25 cellular contexts compared by ENCODE assay signal in genomic region chr18:58922995-58923394, GRCh38. TPM values are rescaled to one million over a fixed set of nuclear protein-coding genes. Genes with fewer than 3 reads are reported as not detected.
DNase-seq lines count a peak whose midpoint lies in the region; TF ChIP-seq lines count a peak whose summit lies in the region.
"Had no signal": no experiment of that assay in that cellular context is flagged by ENCODE, and none has a peak within 500 bp of the region (broad histone marks: within the 10 kb centered on the region; RNA-seq: fewer than 3 reads in every experiment).

No MANE protein-coding gene starts in this region.

- no peak overlapping the region for H3K27ac ChIP-seq in breast epithelium
- peak overlapping the region in 52 of 59 donors; percentile 2 to 79 (median 60) for H3K27ac ChIP-seq in dorsolateral prefrontal cortex
- H3K27ac ChIP-seq in thyroid gland = peak overlapping the region; percentile 94 to 98 (median 95)
- H3K27ac ChIP-seq: 22Rv1; BLaER1 treated with 17β-estradiol and CSF1 and Interleukin-3, amounts not matched to agents 10 nM and 100 nM; KMS-11 had no signal

- H3K9me3 ChIP-seq in breast epithelium (peaks cover 8 to 9% of the 10 kb centered on the region in 2 donors), thyroid gland (no peaks in the 10 kb centered on the region)
- H3K9me3 ChIP-seq: Caco-2 had no signal

- peaks cover 5% of the 10 kb centered on the region for H3K4me1 Mint-ChIP-seq in MCF 10A (ENCODE audit: insufficient read depth, unreplicated experiment)
- H3K4me1 Mint-ChIP-seq in nephron progenitor cell = peaks cover 62% of the 10 kb centered on the region
- H3K4me1 Mint-ChIP-seq: CD4-positive, alpha-beta memory T cell had no signal

- BruUV-seq in MCF 10A (replicated peaks; lab: Mats Ljungman, UMichigan) = no TSS peak

- no peaks in the 10 kb centered on the region for H3K27me3 Mint-ChIP-seq in MCF 10A (ENCODE audit: insufficient read depth, unreplicated experiment)
- peaks cover 3% of the 10 kb centered on the region for H3K27me3 Mint-ChIP-seq in nephron progenitor cell (ENCODE audit: low read depth, poor library complexity)

- H3K27ac Mint-ChIP-seq in MCF 10A (ENCODE audit: low read depth, unreplicated experiment) = peak overlapping the region; percentile 21
- peak overlapping the region; percentile 75 for H3K27ac Mint-ChIP-seq in nephron progenitor cell
- H3K27ac Mint-ChIP-seq: CD4-positive, alpha-beta memory T cell had no signal

- POLR2A ChIA-PET in MCF 10A (lab: Yijun Ruan, JAX) = no interaction called here

- intact Hi-C loops in MCF 10A (cut with micrococcal nuclease) (no loop called here), breast epithelium (cut with DNase I; ENCODE audit: low total_unique reads) (no loop called here), dorsolateral prefrontal cortex (cut with DNase I) (no loop called here), thyroid gland (cut with DNase I) (no loop called here)

- CTCF ChIA-PET in MCF 10A (lab: Yijun Ruan, JAX) = no interaction called here

- H3K4me3 ChIP-seq in breast epithelium (no peak overlapping the region), dorsolateral prefrontal cortex (no peak overlapping the region), thyroid gland (replicated peaks in 1 of 3) (no peak overlapping the region)
- H3K4me3 ChIP-seq: BLaER1 treated with 17β-estradiol and CSF1 and Interleukin-3, amounts not matched to agents 10 nM and 100 nM had no signal

- DNase-seq in MCF 10A (ENCODE audit: unreplicated experiment) = no peak
- no peak for DNase-seq in breast epithelium (ENCODE audit: low spot score in 2 of 2)
- DNase-seq in dorsolateral prefrontal cortex = no peak
- no peak for DNase-seq in nephron progenitor cell
- peak; percentile 37 to 45 for DNase-seq in thyroid gland
- no peak for DNase-seq in SIG-M5 treated with dmso at 0.1 percent for 504 hours (lab: John Stamatoyannopoulos, UW; ENCODE audit: unreplicated experiment)
- no peak for DNase-seq in EL
- no peak for DNase-seq in NCI-H2227 treated with DMSO at 0.1 percent for 48 hours (lab: John Stamatoyannopoulos, UW)
- DNase-seq: ACHN; Caco-2; CD4-positive, alpha-beta memory T cell; DMS 273 treated with DMSO at 0.1 percent for 48 hours; DMS79 treated with DMSO at 0.1 percent for 48 hours; IMR-90; NCI-H1105; NCI-H146; NCI-H2081 treated with DMSO at 0.1 percent for 48 hours; NCI-H2171 treated with DMSO at 0.1 percent for 48 hours; NCI-H446; NCI-H526; PC-3; Right ventricle myocardium superior had no signal

- H3K4me3 Mint-ChIP-seq in MCF 10A (ENCODE audit: unreplicated experiment) (no peak overlapping the region), nephron progenitor cell (no peak overlapping the region)
- H3K4me3 Mint-ChIP-seq: CD4-positive, alpha-beta memory T cell had no signal

- H3K4me1 ChIP-seq in breast epithelium (no peaks in the 10 kb centered on the region), thyroid gland (peaks cover 48 to 59% of the 10 kb centered on the region in 2 donors)
- H3K4me1 ChIP-seq: BLaER1 treated with 17β-estradiol and CSF1 and Interleukin-3, amounts not matched to agents 10 nM and 100 nM; Caco-2 had no signal

- WGBS in thyroid gland, 2 donors = 61 to 71% methylated on average over 10 of the region's 10 CpGs

- peaks cover 38% of the 10 kb centered on the region for H3K36me3 Mint-ChIP-seq in MCF 10A (ENCODE audit: insufficient read depth, unreplicated experiment)
- H3K36me3 Mint-ChIP-seq in nephron progenitor cell (ENCODE audit: low read depth) = peaks cover 88% of the 10 kb centered on the region

- no peaks in the 10 kb centered on the region for H3K27me3 ChIP-seq in breast epithelium
- H3K27me3 ChIP-seq in dorsolateral prefrontal cortex = no peaks in the 10 kb centered on the region
- H3K27me3 ChIP-seq in thyroid gland = no peaks in the 10 kb centered on the region
- H3K27me3 ChIP-seq: BLaER1 treated with 17β-estradiol and CSF1 and Interleukin-3, amounts not matched to agents 10 nM and 100 nM had no signal

- TF ChIP-seq CTCF in MCF 10A (IDR thresholded peaks at IDR 0.05; ENCODE audit: unreplicated experiment) (no peak), breast epithelium (IDR thresholded peaks at IDR 0.05) (no peak), dorsolateral prefrontal cortex (IDR thresholded peaks at IDR 0.05 in 54 of 56, conservative IDR thresholded peaks at IDR 0.05 in 2 of 56; ENCODE audit: low read depth in 1 of 56, partially characterized antibody in 56 of 56) (no peak), nephron progenitor cell (IDR thresholded peaks at IDR 0.05) (no peak), thyroid gland (IDR thresholded peaks at IDR 0.05) (no peak)

- no peaks in the 10 kb centered on the region for H3K36me3 ChIP-seq in breast epithelium
- peaks cover 8 to 14% of the 10 kb centered on the region in 2 donors for H3K36me3 ChIP-seq in thyroid gland
- H3K36me3 ChIP-seq: BLaER1 treated with 17β-estradiol and CSF1 and Interleukin-3, amounts not matched to agents 10 nM and 100 nM had no signal

- H3K9me3 Mint-ChIP-seq in MCF 10A (ENCODE audit: unreplicated experiment) (no peaks in the 10 kb centered on the region), nephron progenitor cell (peaks cover 39% of the 10 kb centered on the region)

- no peak for TF ChIP-seq POLR2A in breast epithelium (IDR thresholded peaks at IDR 0.05)
- no peak for TF ChIP-seq POLR2A in thyroid gland (IDR thresholded peaks at IDR 0.05)

RNA-seq across cellular contexts. Expression of gene ZNF532, which starts 58.3 kb away (rescaled TPM):
- total RNA-seq in MCF 10A (2022) (64.1 and 67.6 TPM in 2 replicates), breast epithelium (10 to 100 TPM; 55.5 to 71.7 (median 62.3) TPM), dorsolateral prefrontal cortex (100 to 1,000 TPM; 105 to 233 (median 146) TPM), thyroid gland (100 to 1,000 TPM in 3 of 4 donors, 10 to 100 TPM in 1; 80.2 to 111 (median 109) TPM)

Comparison
In these comparisons a context has a peak if more than half of its experiments do, and no peak if none do; other contexts are left out.
1. DNase-seq: peak in thyroid gland (2 of 2); none in MCF 10A (single experiment), breast epithelium (0 of 2), dorsolateral prefrontal cortex (0 of 10), nephron progenitor cell (single experiment), SIG-M5 treated with dmso at 0.1 percent for 504 hours (single experiment), EL (single experiment) and NCI-H2227 treated with DMSO at 0.1 percent for 48 hours (single experiment).
2. H3K27ac ChIP-seq: peak in dorsolateral prefrontal cortex (52 of 59) and thyroid gland (3 of 3); none in breast epithelium (0 of 2).